Comparison of ENCODE assay signal across 1 cellular context in genomic region chr2:85704800-85705679, GRCh38.
A peak's percentile ranks its signal among the peaks of the same experiment; 100 is the strongest.
TF ChIP-seq lines count a peak whose summit lies in the region.

No MANE protein-coding gene starts in this region.

TF ChIP-seq in K562, 482 proteins besides CTCF, POLR2A, EP300 and RAD21 (continues in another document):
- TF ChIP-seq ZC3H8 (IDR thresholded peaks at IDR 0.05), result no peak
- TF ChIP-seq TAL1 (IDR thresholded peaks at IDR 0.05), result no peak
- peak; percentile 53 for TF ChIP-seq E2F8 (IDR thresholded peaks at IDR 0.05; ENCODE audit: low read depth, partially characterized antibody)
- TF ChIP-seq TEAD1 (CRISPR knock-in tag; IDR thresholded peaks at IDR 0.05), result peak in 1 of 2 experiments; percentile 47; a peak in 1 of 4 replicates
- TF ChIP-seq ZNF175 (CRISPR knock-in tag; IDR thresholded peaks at IDR 0.05; ENCODE audit: low read depth), result peak; percentile 21; the same call in 1 of the 2 replicates
- no peak for TF ChIP-seq PRMT5 (CRISPR knock-in tag; IDR thresholded peaks at IDR 0.05)
- TF ChIP-seq FOXA1 (IDR thresholded peaks at IDR 0.05; ENCODE audit: borderline replicate concordance), result no peak
- TF ChIP-seq ZFP36 (IDR thresholded peaks at IDR 0.05; ENCODE audit: low read depth, low read length, partially characterized antibody), result peak; percentile 41
- TF ChIP-seq ZBTB43 (CRISPR knock-in tag; IDR thresholded peaks at IDR 0.05), result no peak
- no peak for TF ChIP-seq RERE (CRISPR knock-in tag; IDR thresholded peaks at IDR 0.05; ENCODE audit: borderline replicate concordance)
- TF ChIP-seq HES1 (IDR thresholded peaks at IDR 0.05; ENCODE audit: low read depth), result peak; percentile 57; the same call in 1 of the 2 replicates
- no peak for TF ChIP-seq CBFB (CRISPR knock-in tag; IDR thresholded peaks at IDR 0.05)
- TF ChIP-seq AFF1 (IDR thresholded peaks at IDR 0.05; ENCODE audit: low read depth in 1 of 2, partially characterized antibody in 2 of 2), result peak in 1 of 2 experiments; percentile 13
- no peak for TF ChIP-seq DEAF1 (CRISPR knock-in tag; IDR thresholded peaks at IDR 0.05)
- peak; percentile 17; the same call in 1 of the 2 replicates for TF ChIP-seq TEAD4 (IDR thresholded peaks at IDR 0.05; ENCODE audit: low read length)
- TF ChIP-seq TEAD4 (CRISPR knock-in tag; IDR thresholded peaks at IDR 0.05; ENCODE audit: borderline replicate concordance), result no peak
- no peak for TF ChIP-seq FOXP1 (CRISPR knock-in tag; IDR thresholded peaks at IDR 0.05)
- TF ChIP-seq SMAD4 (CRISPR knock-in tag; conservative IDR thresholded peaks at IDR 0.05), result no peak
- no peak for TF ChIP-seq ZNF407 (IDR thresholded peaks at IDR 0.05; ENCODE audit: low read depth)
- peak; percentile 60; the same call in 1 of the 2 replicates for TF ChIP-seq ESRRA (IDR thresholded peaks at IDR 0.05; ENCODE audit: borderline replicate concordance, low read depth)
- TF ChIP-seq RNF2 (IDR thresholded peaks at IDR 0.05), result peak; percentile 25; the same call in 1 of the 2 replicates
- TF ChIP-seq SP1 (CRISPR knock-in tag; IDR thresholded peaks at IDR 0.05), result no peak
- TF ChIP-seq NONO (IDR thresholded peaks at IDR 0.05; ENCODE audit: low read depth in 2 of 2, low read length in 1 of 2), result no peak
- TF ChIP-seq CTBP1 (IDR thresholded peaks at IDR 0.05; ENCODE audit: borderline replicate concordance), result 0 out of 2 replicates have a peak, but pooled peaks have one; percentile 22
- no peak for TF ChIP-seq HMGXB4 (CRISPR knock-in tag; IDR thresholded peaks at IDR 0.05)
- TF ChIP-seq PHB (CRISPR knock-in tag; IDR thresholded peaks at IDR 0.05), result no peak
- peak; percentile 35; the same call in 1 of the 2 replicates for TF ChIP-seq NFRKB (IDR thresholded peaks at IDR 0.05; ENCODE audit: low read depth)
